Comparison of ENCODE assay signal across 12 cellular contexts in genomic region chr7:2824026-2824677, GRCh38. TPM values are rescaled to one million over a fixed set of nuclear protein-coding genes. Genes with fewer than 3 reads are reported as not detected.
A peak's percentile ranks its signal among the peaks of the same experiment; 100 is the strongest.
DNase-seq lines count a peak whose midpoint lies in the region; TF ChIP-seq lines count a peak whose summit lies in the region.
"Had no signal": no experiment of that assay in that cellular context is flagged by ENCODE, and none has a peak within 500 bp of the region (broad histone marks: within the 10 kb centered on the region; RNA-seq: fewer than 3 reads in every experiment).

No MANE protein-coding gene starts in this region.

- H3K4me1 Mint-ChIP-seq in Caco-2 (ENCODE audit: low read depth, unreplicated experiment), result peaks cover 23% of the 10 kb centered on the region
- peaks cover 31% of the 10 kb centered on the region for H3K4me1 Mint-ChIP-seq in activated T-helper 2 cell treated with anti-CD3 and anti-CD28 coated beads, Interferon-gamma antibody, Interleukin-2, Interleukin-4, amounts not matched to agents 10 μg/mL and 5 μg/mL and 100 μg/mL, durations not matched to agents 14 hours and 24 hours and 36 hours (ENCODE audit: low read depth)

- peak overlapping the region; percentile 63 for H2BK12ac ChIP-seq in trophoblast cell (ENCODE audit: low read length)

- no peaks in the 10 kb centered on the region for H3K9me3 Mint-ChIP-seq in Caco-2 (ENCODE audit: unreplicated experiment)
- H3K9me3 Mint-ChIP-seq in activated T-helper 2 cell treated with anti-CD3 and anti-CD28 coated beads, Interferon-gamma antibody, Interleukin-2, Interleukin-4, amounts not matched to agents 10 μg/mL and 5 μg/mL and 100 μg/mL, durations not matched to agents 14 hours and 24 hours and 36 hours, result no peaks in the 10 kb centered on the region
- H3K9me3 Mint-ChIP-seq: activated T-cell treated with anti-CD3 and anti-CD28 coated beads, Interleukin-2, amount 50 U/mL, for 24 hours had no signal

- H2AFZ ChIP-seq in PC-9 (no peak overlapping the region), trophoblast cell (ENCODE audit: insufficient read depth, low read length, poor library complexity) (peak overlapping the region; percentile 13)

- no peaks in the 10 kb centered on the region for H3K36me3 ChIP-seq in Caco-2 (ENCODE audit: control insufficient read depth, insufficient read depth, low read length)
- H3K36me3 ChIP-seq in PC-9 (ENCODE audit: low read depth), result 0 out of 2 replicates have a peak, but pooled peaks cover 5% of the 10 kb centered on the region
- no peaks in the 10 kb centered on the region for H3K36me3 ChIP-seq in iPS-15b (ENCODE audit: control insufficient read depth, insufficient read depth, low read length)
- H3K36me3 ChIP-seq in trophoblast cell (ENCODE audit: control insufficient read depth in 1 of 2, insufficient read depth in 2 of 2, low read length in 2 of 2), result peaks cover 0 to 8% of the 10 kb centered on the region in 2 experiments
- H3K36me3 ChIP-seq: tibial nerve had no signal

- TF ChIP-seq CTCF in Caco-2 (IDR thresholded peaks at IDR 0.05; ENCODE audit: insufficient read depth in 1 of 2, low read depth in 1 of 2, low read length in 1 of 2, severe bottlenecking in 1 of 2, unreplicated experiment in 1 of 2) (no peak), PC-9 (conservative IDR thresholded peaks at IDR 0.05) (no peak)

- no peaks in the 10 kb centered on the region for H3K27me3 ChIP-seq in Caco-2 (replicated peaks; ENCODE audit: control insufficient read depth, insufficient read depth, low read length)
- H3K27me3 ChIP-seq in PC-9 (ENCODE audit: insufficient read depth, low read depth), result no peaks in the 10 kb centered on the region
- no peaks in the 10 kb centered on the region for H3K27me3 ChIP-seq in iPS-15b (ENCODE audit: control insufficient read depth, insufficient read depth, low read length)
- no peaks in the 10 kb centered on the region for H3K27me3 ChIP-seq in trophoblast cell (ENCODE audit: insufficient read depth, low read length)
- H3K27me3 ChIP-seq: tibial nerve had no signal

- H4K12ac ChIP-seq in trophoblast cell (ENCODE audit: low read depth, low read length), result peak overlapping the region; percentile 51

- CTCF ChIA-PET in Caco-2 (lab: Charles Lee), result no interaction called here
- CTCF ChIA-PET in PC-9 (lab: Charles Lee), result interaction anchor here (0.7 kb wide), 1 partner anchor 23 kb away, joined by 3 read pairs; no protein-coding TSS in a partner anchor

- H3K4me3 Mint-ChIP-seq in Caco-2 (ENCODE audit: unreplicated experiment), result no peak overlapping the region
- H3K4me3 Mint-ChIP-seq in activated T-helper 2 cell treated with anti-CD3 and anti-CD28 coated beads, Interferon-gamma antibody, Interleukin-2, Interleukin-4, amounts not matched to agents 10 μg/mL and 5 μg/mL and 100 μg/mL, durations not matched to agents 14 hours and 24 hours and 36 hours (ENCODE audit: low read depth), result no peak overlapping the region
- H3K4me3 Mint-ChIP-seq: activated T-cell treated with anti-CD3 and anti-CD28 coated beads, Interleukin-2, amount 50 U/mL, for 24 hours had no signal

- peak overlapping the region; percentile 78 for H3K18ac ChIP-seq in trophoblast cell (ENCODE audit: low read length)

- no TSS peak for BruUV-seq in Caco-2 (replicated peaks; lab: Mats Ljungman, UMichigan)
- BruUV-seq in PC-9 (replicated peaks; lab: Mats Ljungman, UMichigan), result no TSS peak

- POLR2A ChIA-PET in Caco-2 (lab: Charles Lee), result no interaction called here
- POLR2A ChIA-PET in PC-9 (lab: Charles Lee; ENCODE audit: unreplicated experiment), result no interaction called here

- no peak for DNase-seq in Caco-2
- DNase-seq in PC-9, result no peak
- DNase-seq in trophoblast cell, result no peak
- no peak for DNase-seq in NCI-H748 (lab: John Stamatoyannopoulos, UW; ENCODE audit: unreplicated experiment)
- DNase-seq in GOT3 (lab: John Stamatoyannopoulos, UW), result no peak
- no peak for DNase-seq in T-helper 2 cell
- DNase-seq in activated T-helper 2 cell treated with anti-CD3 and anti-CD28 coated beads, Interferon-gamma antibody, Interleukin-2, Interleukin-4, amounts not matched to agents 10 μg/mL and 5 μg/mL and 100 μg/mL, durations not matched to agents 14 hours and 24 hours and 36 hours (ENCODE audit: low spot score), result no peak
- DNase-seq: activated CD4-positive, alpha-beta T cell treated with anti-CD3 and anti-CD28 coated beads for 48 hours; activated T-cell treated with anti-CD3 and anti-CD28 coated beads, Interleukin-2, amount 50 U/mL, for 24 hours; stimulated activated CD4-positive, alpha-beta T cell treated with anti-CD3 and anti-CD28 coated beads, Interleukin-2, amount 100 ng/mL, for 48 hours had no signal

- peaks cover 51% of the 10 kb centered on the region for H3F3A ChIP-seq in PC-9 (ENCODE audit: insufficient read depth, low read depth)

- H4K20me1 ChIP-seq in PC-9 (ENCODE audit: insufficient read depth), result no peaks in the 10 kb centered on the region

- H4K8ac ChIP-seq in trophoblast cell (ENCODE audit: low read depth, low read length), result peak overlapping the region; percentile 72

- H3K27ac ChIP-seq in PC-9, result peak overlapping the region; percentile 95; the same call in 1 of the 2 replicates
- H3K27ac ChIP-seq in trophoblast cell (ENCODE audit: low read depth, low read length), result peak overlapping the region; percentile 59
- H3K27ac ChIP-seq: tibial nerve had no signal

- no peak overlapping the region for H3K4me2 ChIP-seq in PC-9
- H3K4me2 ChIP-seq in trophoblast cell (ENCODE audit: low read length), result no peak overlapping the region

- H3K4me1 ChIP-seq in Caco-2, result peaks cover 29% of the 10 kb centered on the region
- peaks cover 52% of the 10 kb centered on the region for H3K4me1 ChIP-seq in PC-9 (replicated peaks; ENCODE audit: insufficient read depth)
- peaks cover 59% of the 10 kb centered on the region for H3K4me1 ChIP-seq in iPS-15b (ENCODE audit: control insufficient read depth, insufficient read depth, low read length)
- peaks cover 45 to 60% of the 10 kb centered on the region in 2 experiments for H3K4me1 ChIP-seq in trophoblast cell (ENCODE audit: control insufficient read depth in 1 of 2, insufficient read depth in 2 of 2, low read length in 2 of 2)

- peak overlapping the region; percentile 76 for H2AK5ac ChIP-seq in trophoblast cell (ENCODE audit: low read length)

- H3K9me3 ChIP-seq in Caco-2, result no peaks in the 10 kb centered on the region
- no peaks in the 10 kb centered on the region for H3K9me3 ChIP-seq in PC-9 (ENCODE audit: insufficient read depth, low read depth)
- no peaks in the 10 kb centered on the region for H3K9me3 ChIP-seq in iPS-15b (ENCODE audit: control insufficient read depth, insufficient read depth, low read length)
- H3K9me3 ChIP-seq in trophoblast cell (ENCODE audit: insufficient read depth, low read depth, low read length), result no peaks in the 10 kb centered on the region
- H3K9me3 ChIP-seq: tibial nerve had no signal

- H3K23ac ChIP-seq in trophoblast cell (ENCODE audit: low read length), result no peak overlapping the region

- intact Hi-C loops in Caco-2 (cut with micrococcal nuclease; ENCODE audit: unreplicated experiment) (no loop called here), PC-9 (cut with micrococcal nuclease; ENCODE audit: unreplicated experiment) (no loop called here)
- intact Hi-C loops in activated T-helper 2 cell treated with anti-CD3 and anti-CD28 coated beads, Interferon-gamma antibody, Interleukin-2, Interleukin-4, amounts not matched to agents 10 μg/mL and 5 μg/mL and 100 μg/mL, durations not matched to agents 14 hours and 24 hours and 36 hours (cut with micrococcal nuclease), result no loop called here

- peak overlapping the region; percentile 56 for H4K91ac ChIP-seq in trophoblast cell (ENCODE audit: low read depth, low read length)

- H2BK5ac ChIP-seq in trophoblast cell (ENCODE audit: low read depth, low read length, poor library complexity), result no peak overlapping the region

- no CpG with 5 or more reads among the region's 16 CpGs for WGBS in trophoblast cell (ENCODE audit: extremely low coverage, insufficient coverage, insufficient read length)

- no peak overlapping the region for H2BK120ac ChIP-seq in trophoblast cell (ENCODE audit: insufficient read depth, low read length, poor library complexity)

- H3K79me2 ChIP-seq in PC-9 (ENCODE audit: low read depth), result peaks cover 93% of the 10 kb centered on the region
- H3K79me2 ChIP-seq in trophoblast cell (ENCODE audit: control insufficient read depth, insufficient read depth, low read length, poor library complexity), result peaks cover 42% of the 10 kb centered on the region

- H3K9me2 ChIP-seq in PC-9 (ENCODE audit: insufficient read depth), result no peaks in the 10 kb centered on the region

- H3K36me3 Mint-ChIP-seq in Caco-2 (ENCODE audit: insufficient read depth, unreplicated experiment), result peaks cover 22% of the 10 kb centered on the region
- H3K36me3 Mint-ChIP-seq in activated T-helper 2 cell treated with anti-CD3 and anti-CD28 coated beads, Interferon-gamma antibody, Interleukin-2, Interleukin-4, amounts not matched to agents 10 μg/mL and 5 μg/mL and 100 μg/mL, durations not matched to agents 14 hours and 24 hours and 36 hours (ENCODE audit: low read depth), result peaks cover 4% of the 10 kb centered on the region

- peaks cover 47% of the 10 kb centered on the region for H3K79me1 ChIP-seq in trophoblast cell (ENCODE audit: low read length)

- H3K4me3 ChIP-seq in Caco-2 (ENCODE audit: low read depth, low read length), result no peak overlapping the region
- H3K4me3 ChIP-seq in PC-9, result no peak overlapping the region
- H3K4me3 ChIP-seq in iPS-15b (ENCODE audit: low read depth, low read length), result no peak overlapping the region
- H3K4me3 ChIP-seq in trophoblast cell (ENCODE audit: low read depth, low read length), result no peak overlapping the region
- H3K4me3 ChIP-seq: tibial nerve had no signal

- H3K4ac ChIP-seq in trophoblast cell (ENCODE audit: low read depth, low read length), result peak overlapping the region; percentile 89

- H3K14ac ChIP-seq in trophoblast cell (ENCODE audit: low read length), result peak overlapping the region; percentile 59

- H3K9ac ChIP-seq in iPS-15b (ENCODE audit: low read depth, low read length), result peak overlapping the region; percentile 19
- no peak overlapping the region for H3K9ac ChIP-seq in trophoblast cell (ENCODE audit: low read length)

- H3K27ac Mint-ChIP-seq in Caco-2 (ENCODE audit: unreplicated experiment), result peak overlapping the region; percentile 55
- no peak overlapping the region for H3K27ac Mint-ChIP-seq in activated T-helper 2 cell treated with anti-CD3 and anti-CD28 coated beads, Interferon-gamma antibody, Interleukin-2, Interleukin-4, amounts not matched to agents 10 μg/mL and 5 μg/mL and 100 μg/mL, durations not matched to agents 14 hours and 24 hours and 36 hours
- H3K27ac Mint-ChIP-seq: activated T-cell treated with anti-CD3 and anti-CD28 coated beads, Interleukin-2, amount 50 U/mL, for 24 hours had no signal

- H3K27me3 Mint-ChIP-seq in Caco-2 (ENCODE audit: insufficient read depth, unreplicated experiment), result no peaks in the 10 kb centered on the region
- no peaks in the 10 kb centered on the region for H3K27me3 Mint-ChIP-seq in activated T-helper 2 cell treated with anti-CD3 and anti-CD28 coated beads, Interferon-gamma antibody, Interleukin-2, Interleukin-4, amounts not matched to agents 10 μg/mL and 5 μg/mL and 100 μg/mL, durations not matched to agents 14 hours and 24 hours and 36 hours (ENCODE audit: low read depth)
- H3K27me3 Mint-ChIP-seq: activated T-cell treated with anti-CD3 and anti-CD28 coated beads, Interleukin-2, amount 50 U/mL, for 24 hours had no signal

RNA-seq across cellular contexts. Expression of gene GNA12, which starts 20.0 kb away (rescaled TPM):
- total RNA-seq in Caco-2 (2022) (59.3 and 63.8 TPM in 2 replicates), PC-9 (2021) (50.8 and 51.7 TPM in 2 replicates)
- 166 and 173 TPM in 2 replicates for polyA plus RNA-seq in trophoblast cell (2013)
- 40.9 and 41.4 TPM in 2 replicates for total RNA-seq in activated T-helper 2 cell treated with anti-CD3 and anti-CD28 coated beads, Interferon-gamma antibody, Interleukin-2, Interleukin-4, amounts not matched to agents 10 μg/mL and 5 μg/mL and 100 μg/mL, durations not matched to agents 14 hours and 24 hours and 36 hours
